ENCODE assay signal across 10 cellular contexts in the genomic region with DNA sequence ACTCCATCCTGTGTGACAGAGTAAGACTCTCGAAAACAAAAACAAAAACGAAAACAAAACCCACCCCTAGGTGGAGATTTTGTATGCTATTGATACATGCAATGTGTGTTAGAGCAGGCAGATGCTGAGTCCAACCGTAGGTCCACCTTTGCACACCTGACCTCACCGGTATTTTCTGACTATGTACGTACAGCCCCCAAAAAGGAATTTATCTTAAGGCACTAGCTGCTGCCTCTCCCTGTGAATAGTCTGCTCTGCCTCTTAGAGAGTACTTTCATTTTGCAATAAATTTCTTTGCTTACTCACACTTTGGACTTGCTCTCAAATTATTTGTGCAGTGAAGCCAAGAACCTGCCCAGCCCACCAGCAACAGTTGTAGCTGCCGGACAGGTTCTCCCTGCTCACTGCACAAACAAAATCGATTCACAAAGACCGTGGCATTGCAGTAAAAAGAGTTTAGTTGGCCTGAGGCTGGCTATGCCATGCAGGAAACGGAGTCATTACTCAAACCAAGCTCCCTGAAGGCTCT. TPM values are rescaled to one million over a fixed set of nuclear protein-coding genes. Genes with fewer than 3 reads are reported as not detected.
DNase-seq lines count a peak whose midpoint lies in the region; ATAC-seq, FAIRE-seq and TF ChIP-seq lines count a peak whose summit lies in the region.
"Had no signal": no experiment of that assay in that cellular context is flagged by ENCODE, and none has a peak within 500 bp of the region (broad histone marks: within the 10 kb centered on the region; RNA-seq: fewer than 3 reads in every experiment).

No MANE protein-coding gene starts in this region.

- no peak overlapping the region for H4K91ac ChIP-seq in IMR-90 (ENCODE audit: insufficient read depth, low read depth, low read length)

- FAIRE-seq in bronchial epithelial cell (lab: Jason Lieb, UNC): no peak

- no peak overlapping the region for H2BK5ac ChIP-seq in IMR-90 (ENCODE audit: low read depth, low read length, poor library complexity, severe bottlenecking)

- no peak overlapping the region for H2BK20ac ChIP-seq in IMR-90 (ENCODE audit: low read depth, low read length)

- CTCF ChIA-PET in BJ (lab: Yijun Ruan, JAX): interaction anchor here (0.6 to 4.8 kb wide), 8 partner anchors 10 to 206 kb away, joined by 3 to 55 read pairs (median 10); no protein-coding TSS in a partner anchor
- CTCF ChIA-PET in IMR-90 (lab: Yijun Ruan, JAX): no interaction called here

- H3K9ac ChIP-seq in IMR-90 (ENCODE audit: low read depth, low read length) (peak overlapping the region; percentile 11; the same call in 1 of the 2 replicates), smooth muscle cell (ENCODE audit: low read depth) (no peak overlapping the region)

- 51% methylated on average over 3 of the region's 9 CpGs; no CpG with 5 or more reads in 1 of the 2 experiments for WGBS in IMR-90 (ENCODE audit: extremely low coverage in 2 of 2, insufficient read length in 1 of 2), 2 experiments
- WGBS in smooth muscle cell (ENCODE audit: low lambda C conversion rate): 59% methylated on average over 9 of the region's 9 CpGs

- H3K4me1 ChIP-seq in IMR-90 (ENCODE audit: control insufficient read depth, insufficient read depth, low read length): 0 out of 2 replicates have a peak, but pooled peaks cover 2% of the 10 kb centered on the region
- peaks cover 6% of the 10 kb centered on the region for H3K4me1 ChIP-seq in smooth muscle cell (ENCODE audit: low read depth)

- H4K5ac ChIP-seq in IMR-90 (ENCODE audit: low read depth, low read length): no peak overlapping the region

- H3K4ac ChIP-seq in IMR-90 (ENCODE audit: low read depth, low read length): no peak overlapping the region

- BruUV-seq in IMR-90 (replicated peaks; lab: Mats Ljungman, UMichigan): no TSS peak

- H4K8ac ChIP-seq in IMR-90 (ENCODE audit: low read depth in 2 of 2, low read length in 2 of 2): no peak overlapping the region

- no peak for ATAC-seq in IMR-90 (ENCODE audit: low read depth)
- no peak for ATAC-seq in HG02798 (IDR thresholded peaks at IDR 0.05; ENCODE audit: poor library complexity, unreplicated experiment)
- ATAC-seq: activated T-cell treated with anti-CD3 and anti-CD28 coated beads, Interleukin-2, amount 50 U/mL, for 72 hours had no signal

- peaks cover 15% of the 10 kb centered on the region for H3K79me2 ChIP-seq in smooth muscle cell (ENCODE audit: low read depth)

- H2AK5ac ChIP-seq in IMR-90 (ENCODE audit: low read depth, low read length): no peak overlapping the region

- no peak overlapping the region for H2BK15ac ChIP-seq in IMR-90 (ENCODE audit: low read depth, low read length)

- H3K4me1 Mint-ChIP-seq in mesothelial cell of epicardium: peaks cover 26% of the 10 kb centered on the region

- H2AFZ ChIP-seq in IMR-90 (replicated peaks; ENCODE audit: low read length, poor library complexity): peak overlapping the region; percentile 82
- H2AFZ ChIP-seq in smooth muscle cell (ENCODE audit: low read depth): no peak overlapping the region

- H2BK120ac ChIP-seq in IMR-90 (ENCODE audit: low read depth, low read length): no peak overlapping the region

- H3K36me3 ChIP-seq in BJ (ENCODE audit: control insufficient read depth, insufficient read depth, low read length) (no peaks in the 10 kb centered on the region), IMR-90 (ENCODE audit: control insufficient read depth, insufficient read depth, low read length) (no peaks in the 10 kb centered on the region), bronchial epithelial cell (ENCODE audit: control insufficient read depth, insufficient read depth, low read length) (peaks cover 1% of the 10 kb centered on the region), smooth muscle cell (ENCODE audit: low read depth) (no peaks in the 10 kb centered on the region)

- H3K9me3 ChIP-seq in IMR-90 (ENCODE audit: control insufficient read depth, insufficient read depth, low read length) (no peaks in the 10 kb centered on the region), smooth muscle cell (replicated peaks; ENCODE audit: low read depth) (no peaks in the 10 kb centered on the region)

- no peak overlapping the region for H3K18ac ChIP-seq in IMR-90 (ENCODE audit: low read depth, low read length)

- DNase-seq in BJ (ENCODE audit: low read depth) (no peak), IMR-90 (no peak), bronchial epithelial cell (ENCODE audit: low read depth) (peak; percentile 91), mesothelial cell of epicardium (ENCODE audit: low spot score in 2 of 2, unreplicated experiment in 2 of 2) (no peak), NCI-H1930 (lab: John Stamatoyannopoulos, UW) (no peak), smooth muscle cell (lab: John Stamatoyannopoulos, UW; ENCODE audit: unreplicated experiment) (no peak), midbrain (lab: John Stamatoyannopoulos, UW) (no peak)
- DNase-seq: activated T-cell treated with anti-CD3 and anti-CD28 coated beads, Interleukin-2, amount 50 U/mL, for 72 hours; NCI-H1092 had no signal

- peaks cover 5% of the 10 kb centered on the region for H3F3A ChIP-seq in smooth muscle cell (ENCODE audit: low read depth)

- no peak for TF ChIP-seq RAD21 in IMR-90 (IDR thresholded peaks at IDR 0.05; ENCODE audit: low read length)

- no peak overlapping the region for H3K56ac ChIP-seq in IMR-90 (ENCODE audit: extremely low read depth, insufficient read depth, low read length)

- no peak overlapping the region for H3K4me3 ChIP-seq in BJ (ENCODE audit: low read depth, low read length)
- peak overlapping the region; percentile 14; the same call in 1 of the 2 replicates for H3K4me3 ChIP-seq in IMR-90 (ENCODE audit: insufficient read depth, low read depth, low read length)
- H3K4me3 ChIP-seq in bronchial epithelial cell (ENCODE audit: low read depth, low read length): peak overlapping the region; percentile 18
- H3K4me3 ChIP-seq in smooth muscle cell: no peak overlapping the region

- peak overlapping the region; percentile 79 for H3K4me2 ChIP-seq in IMR-90 (ENCODE audit: low read depth, low read length)
- H3K4me2 ChIP-seq in smooth muscle cell: no peak overlapping the region

- peaks cover 7% of the 10 kb centered on the region for H3K9me1 ChIP-seq in IMR-90 (ENCODE audit: insufficient read depth, low read length)

- no peaks in the 10 kb centered on the region for H3K9me3 Mint-ChIP-seq in mesothelial cell of epicardium
- H3K9me3 Mint-ChIP-seq: activated T-cell treated with anti-CD3 and anti-CD28 coated beads, Interleukin-2, amount 50 U/mL, for 72 hours had no signal

- no peaks in the 10 kb centered on the region for H3K36me3 Mint-ChIP-seq in mesothelial cell of epicardium

- H3K27me3 ChIP-seq in BJ (ENCODE audit: control insufficient read depth, insufficient read depth, low read length): no peaks in the 10 kb centered on the region; the same call in 1 of the 2 replicates
- H3K27me3 ChIP-seq in IMR-90 (ENCODE audit: control insufficient read depth, insufficient read depth, low read length): no peaks in the 10 kb centered on the region
- no peaks in the 10 kb centered on the region for H3K27me3 ChIP-seq in bronchial epithelial cell (ENCODE audit: control insufficient read depth, insufficient read depth, low read length)
- H3K27me3 ChIP-seq in smooth muscle cell (ENCODE audit: low read depth): no peaks in the 10 kb centered on the region

- no peak overlapping the region for H3K27ac ChIP-seq in IMR-90 (ENCODE audit: insufficient read depth, low read length)
- no peak overlapping the region for H3K27ac ChIP-seq in smooth muscle cell (ENCODE audit: low read depth)

- no peak overlapping the region for H3K14ac ChIP-seq in IMR-90 (replicated peaks; ENCODE audit: low read depth, low read length)

- no peak overlapping the region for H3K23ac ChIP-seq in IMR-90 (ENCODE audit: low read depth, low read length)

- in situ Hi-C loops in IMR-90 (cut with MboI; ENCODE audit: low sequenced_read_pairs): loop anchor here (5.0 to 25.0 kb wide), 2 partner anchors 149 to 534 kb away; partner anchors contain the start of genes SMIM24 and SMIM44

- TF ChIP-seq POLR2A in IMR-90 (IDR thresholded peaks at IDR 0.05; ENCODE audit: low read depth, low read length): no peak

- peaks cover 10 to 17% of the 10 kb centered on the region in 2 experiments for H3K79me1 ChIP-seq in IMR-90 (ENCODE audit: low read depth in 1 of 2, low read length in 2 of 2)

- no peaks in the 10 kb centered on the region for H4K20me1 ChIP-seq in IMR-90 (ENCODE audit: insufficient read depth, low read length)
- no peaks in the 10 kb centered on the region for H4K20me1 ChIP-seq in smooth muscle cell (ENCODE audit: low read depth)

- POLR2A ChIA-PET in BJ (lab: Charles Lee) (no interaction called here), IMR-90 (lab: Charles Lee; ENCODE audit: unreplicated experiment) (no interaction called here)

- no peak overlapping the region for H2AK9ac ChIP-seq in IMR-90 (replicated peaks; ENCODE audit: low read depth, low read length, poor library complexity)

- dilution Hi-C loops in IMR-90 (cut with HindIII; ENCODE audit: low sequenced_read_pairs, unreplicated experiment): no loop called here

- H3K27me3 Mint-ChIP-seq in mesothelial cell of epicardium (ENCODE audit: low read depth): no peaks in the 10 kb centered on the region

- TF ChIP-seq CTCF in BJ (IDR thresholded peaks at IDR 0.05; ENCODE audit: insufficient read depth, low read depth, low read length) (0 out of 2 replicates have a peak, but pooled peaks have one; percentile 6), IMR-90 (conservative IDR thresholded peaks at IDR 0.05; ENCODE audit: low read depth, low read length) (no peak), bronchial epithelial cell (IDR thresholded peaks at IDR 0.05; ENCODE audit: insufficient read depth, low read length, severe bottlenecking) (peak; percentile 43), mesothelial cell of epicardium (IDR thresholded peaks at IDR 0.05; ENCODE audit: unreplicated experiment) (peak; percentile 55), smooth muscle cell (IDR thresholded peaks at IDR 0.05; ENCODE audit: borderline replicate concordance, insufficient read depth, poor library complexity, severe bottlenecking) (no peak)

- peak overlapping the region; percentile 95 for H3K27ac Mint-ChIP-seq in mesothelial cell of epicardium
- H3K27ac Mint-ChIP-seq: activated T-cell treated with anti-CD3 and anti-CD28 coated beads, Interleukin-2, amount 50 U/mL, for 72 hours had no signal

- intact Hi-C loops in IMR-90 (cut with micrococcal nuclease): no loop called here

- peak overlapping the region; percentile 47 for H3K4me3 Mint-ChIP-seq in mesothelial cell of epicardium
- H3K4me3 Mint-ChIP-seq: activated T-cell treated with anti-CD3 and anti-CD28 coated beads, Interleukin-2, amount 50 U/mL, for 72 hours had no signal

RNA-seq across cellular contexts. Expression of gene ZNF77, which starts 8.2 kb away (rescaled TPM):
- 3.2 and 3.4 TPM in 2 replicates for polyA plus RNA-seq in BJ (2011; rRNA removed)
- 3.5 and 3.8 TPM in 2 replicates for polyA minus RNA-seq in BJ (2011; rRNA and poly(A)+ RNA removed)
- total RNA-seq in IMR-90 (2012; rRNA removed): 5.3 and 6.5 TPM in 2 replicates
- polyA plus RNA-seq in IMR-90 (2012; rRNA removed): 3.6 and 3.9 TPM in 2 replicates
- polyA plus RNA-seq in IMR-90 (2012; cell fraction: cytosol; rRNA removed): 1.1 and 2.7 TPM in 2 replicates
- polyA plus RNA-seq in IMR-90 (2012; cell fraction: nucleus; rRNA removed; ENCODE audit: low replicate concordance): 2.2 and 8.0 TPM in 2 replicates
- total RNA-seq in bronchial epithelial cell: 7.9 and 9.2 TPM in 2 replicates
- 7.8 to 9.9 TPM (median 7.9 TPM) in 3 replicates for total RNA-seq in mesothelial cell of epicardium
- 2.5 and 4.5 TPM in 2 replicates for total RNA-seq in smooth muscle cell
- 2.3 and 3.5 TPM in 2 replicates for polyA plus RNA-seq in smooth muscle cell

RNA-seq across cellular contexts. Expression of gene TLE6, which starts 24.3 kb away (rescaled TPM):
- polyA plus RNA-seq in BJ (2011; rRNA removed): 0.12 and 0.26 TPM in 2 replicates
- polyA minus RNA-seq in BJ (2011; rRNA and poly(A)+ RNA removed): not detected in 2 replicates
- under 0.01 and 0.28 TPM in 2 replicates for total RNA-seq in IMR-90 (2012; rRNA removed)
- 0.17 TPM in 1 of 2 replicates, not detected in the other for polyA plus RNA-seq in IMR-90 (2012; rRNA removed)
- polyA plus RNA-seq in IMR-90 (2012; cell fraction: cytosol; rRNA removed): 0.14 TPM in 1 of 2 replicates, not detected in the other
- polyA plus RNA-seq in IMR-90 (2012; cell fraction: nucleus; rRNA removed; ENCODE audit: low replicate concordance): 0.50 and 0.67 TPM in 2 replicates
- total RNA-seq in bronchial epithelial cell: under 0.01 TPM in 1 of 2 replicates, not detected in the other
- total RNA-seq in mesothelial cell of epicardium: 4.3 to 7.6 TPM (median 6.9 TPM) in 3 replicates
- total RNA-seq in smooth muscle cell: 0.27 and 4.1 TPM in 2 replicates
- 0.70 and 3.2 TPM in 2 replicates for polyA plus RNA-seq in smooth muscle cell

RNA-seq across cellular contexts. Expression of gene ZNF57, which starts 52.3 kb away (rescaled TPM):
- polyA plus RNA-seq in BJ (2011; rRNA removed): 1.8 and 2.8 TPM in 2 replicates
- 2.0 and 2.6 TPM in 2 replicates for polyA minus RNA-seq in BJ (2011; rRNA and poly(A)+ RNA removed)
- total RNA-seq in IMR-90 (2012; rRNA removed): 6.1 and 8.6 TPM in 2 replicates
- polyA plus RNA-seq in IMR-90 (2012; rRNA removed): 1.6 and 2.2 TPM in 2 replicates
- polyA plus RNA-seq in IMR-90 (2012; cell fraction: cytosol; rRNA removed): 0.47 and 0.66 TPM in 2 replicates
- 0.28 and 2.9 TPM in 2 replicates for polyA plus RNA-seq in IMR-90 (2012; cell fraction: nucleus; rRNA removed; ENCODE audit: low replicate concordance)
- 11.1 and 11.6 TPM in 2 replicates for total RNA-seq in bronchial epithelial cell
- 3.9 to 4.5 TPM (median 4.1 TPM) in 3 replicates for total RNA-seq in mesothelial cell of epicardium
- total RNA-seq in smooth muscle cell: 1.2 and 2.3 TPM in 2 replicates
- polyA plus RNA-seq in smooth muscle cell: 0.40 and 1.7 TPM in 2 replicates

Comparison
In these comparisons a context has a peak if more than half of its experiments do, and no peak if none do; other contexts are left out.
1. H3K4me3 ChIP-seq: peak in IMR-90 (single experiment) and bronchial epithelial cell (single experiment); none in BJ (single experiment) and smooth muscle cell (single experiment).
2. CTCF ChIP-seq: peak in BJ (single experiment), bronchial epithelial cell (single experiment) and mesothelial cell of epicardium (single experiment); none in IMR-90 (single experiment) and smooth muscle cell (single experiment).